9 cellular contexts compared by ENCODE assay signal in the genomic region with DNA sequence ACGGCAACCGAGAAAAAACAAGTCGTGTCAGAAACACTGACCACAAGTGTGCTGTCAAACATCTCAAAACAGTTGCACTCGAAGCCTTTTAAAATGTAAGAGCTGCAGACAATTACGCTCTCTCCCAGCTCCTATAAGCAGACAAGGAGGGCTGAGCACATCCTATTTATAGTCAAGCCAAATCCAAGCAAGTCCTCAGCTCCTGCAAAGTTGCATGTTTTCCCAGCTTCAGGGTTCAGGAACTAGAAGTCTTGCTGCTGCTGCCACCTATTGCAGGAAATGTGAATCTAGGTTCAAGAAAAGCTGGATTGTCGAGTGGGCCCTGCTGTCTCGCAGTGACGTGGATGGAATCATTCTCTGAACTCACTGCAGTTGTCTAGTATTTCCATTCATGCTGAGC. TPM values are rescaled to one million over a fixed set of nuclear protein-coding genes. Genes with fewer than 3 reads are reported as not detected.
DNase-seq lines count a peak whose midpoint lies in the region; ATAC-seq, FAIRE-seq and TF ChIP-seq lines count a peak whose summit lies in the region.
"Had no signal": no experiment of that assay in that cellular context is flagged by ENCODE, and none has a peak within 500 bp of the region (broad histone marks: within the 10 kb centered on the region; RNA-seq: fewer than 3 reads in every experiment).

No MANE protein-coding gene starts in this region.

- H3K4me3 ChIP-seq in K562 = no peak overlapping the region

- no peak overlapping the region for H2AFZ ChIP-seq in K562 (ENCODE audit: low read depth, low read length)

- H3K9me3 ChIP-seq in K562 (replicated peaks; ENCODE audit: control insufficient read depth, insufficient read depth, low read depth, low read length) = no peaks in the 10 kb centered on the region

- CTCF ChIA-PET in K562 (lab: Yijun Ruan, JAX; ENCODE audit: low intra/inter-chr PET ratio) = no interaction called here

- TF ChIP-seq EP300 in Ishikawa (IDR thresholded peaks at IDR 0.05; ENCODE audit: borderline replicate concordance) = no peak
- TF ChIP-seq EP300 in K562 (IDR thresholded peaks at IDR 0.05; ENCODE audit: low read length) = no peak

- no peak overlapping the region for H3K27ac ChIP-seq in K562 (ENCODE audit: extremely low read depth, low read depth, low read length)

- no peaks in the 10 kb centered on the region for H3K36me3 ChIP-seq in K562 (ENCODE audit: control insufficient read depth, insufficient read depth, low read length)

- TF ChIP-seq POLR2A in K562 (conservative IDR thresholded peaks at IDR 0.05) (no peak), GM12891 (IDR thresholded peaks at IDR 0.05; ENCODE audit: low read depth, low read length) (no peak)

- no peaks in the 10 kb centered on the region for H3K4me1 ChIP-seq in K562 (replicated peaks in 1 of 2; ENCODE audit: control insufficient read depth in 2 of 2, insufficient read depth in 2 of 2, low read length in 2 of 2)

- no peaks in the 10 kb centered on the region for H3K9me1 ChIP-seq in K562 (ENCODE audit: control insufficient read depth, insufficient read depth, low read length)

- no peaks in the 10 kb centered on the region for H3K79me2 ChIP-seq in K562 (ENCODE audit: control insufficient read depth, insufficient read depth, low read length)

- BruUV-seq in K562 (replicated peaks; lab: Mats Ljungman, UMichigan) = no TSS peak

- POLR2A ChIA-PET in K562 (lab: Yijun Ruan, JAX) = no interaction called here

- no peak overlapping the region for H3K4me2 ChIP-seq in K562 (ENCODE audit: insufficient read depth, low read length)

- FAIRE-seq in K562 (lab: Jason Lieb, UNC) (peak; percentile 32), GM12891 (lab: Jason Lieb, UNC) (no peak)
- FAIRE-seq: colon had no signal

- no peaks in the 10 kb centered on the region; a peak in 1 of 5 replicates for H3K27me3 ChIP-seq in K562 (ENCODE audit: control insufficient read depth in 2 of 2, insufficient read depth in 2 of 2, low read length in 2 of 2)

- intact Hi-C loops in K562 (cut with micrococcal nuclease) = no loop called here

- in situ Hi-C loops in K562 (cut with MboI) = no loop called here

- ATAC-seq in K562 (no peak), left lobe of liver (peak; percentile 39), GM19397 (IDR thresholded peaks at IDR 0.05; ENCODE audit: unreplicated experiment) (no peak), HG03097 (IDR thresholded peaks at IDR 0.05; ENCODE audit: low FRiP score, unreplicated experiment) (no peak)

- peak; percentile 64 for DNase-seq in AG20443 (ENCODE audit: low spot score)
- DNase-seq in K562 (ENCODE audit: extremely low read depth in 1 of 4, low spot score in 3 of 4) = no peak
- no peak for DNase-seq in left lobe of liver (ENCODE audit: low spot score)
- DNase-seq in NCI-H2081 treated with DMSO at 0.1 percent for 48 hours (lab: John Stamatoyannopoulos, UW) = no peak
- DNase-seq in GM12891 (ENCODE audit: insufficient read length, low spot score) = no peak

- TF ChIP-seq CTCF in K562 (IDR thresholded peaks at IDR 0.05 in 2 of 3, conservative IDR thresholded peaks at IDR 0.05 in 1 of 3; ENCODE audit: insufficient read depth in 2 of 3, low read depth in 1 of 3, low read length in 3 of 3) = peak in 2 of 3 experiments; percentile 19 to 30; a peak in 3 of 6 replicates

- WGBS in K562 (ENCODE audit: insufficient coverage, low coverage, missing lambda C conversion rate) = under 1% methylated on average over 8 of the region's 8 CpGs

- H3K9ac ChIP-seq in K562 (ENCODE audit: insufficient read depth in 1 of 2, low read depth in 2 of 2, low read length in 2 of 2) = no peak overlapping the region

- TF ChIP-seq RAD21 in Ishikawa (IDR thresholded peaks at IDR 0.05; ENCODE audit: low read depth) = peak; percentile 33; the same call in 1 of the 2 replicates
- TF ChIP-seq RAD21 in K562 (CRISPR knock-in tag; conservative IDR thresholded peaks at IDR 0.05 in 1 of 2, IDR thresholded peaks at IDR 0.05 in 1 of 2) = peak in 1 of 2 experiments; percentile 30; a peak in 1 of 4 replicates

- no peaks in the 10 kb centered on the region for H4K20me1 ChIP-seq in K562 (replicated peaks; ENCODE audit: control insufficient read depth, insufficient read depth, low read length)

TF ChIP-seq in Ishikawa, 13 proteins besides CTCF, POLR2A, EP300 and RAD21 (continues in another document):
- TF ChIP-seq TAF1 (IDR thresholded peaks at IDR 0.05; ENCODE audit: low read depth) = no peak
- TF ChIP-seq, protein P1, sequence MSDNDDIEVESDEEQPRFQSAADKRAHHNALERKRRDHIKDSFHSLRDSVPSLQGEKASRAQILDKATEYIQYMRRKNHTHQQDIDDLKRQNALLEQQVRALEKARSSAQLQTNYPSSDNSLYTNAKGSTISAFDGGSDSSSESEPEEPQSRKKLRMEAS (IDR thresholded peaks at IDR 0.05) = no peak
- TF ChIP-seq CEBPB (IDR thresholded peaks at IDR 0.05) = no peak
- TF ChIP-seq, protein P2, sequence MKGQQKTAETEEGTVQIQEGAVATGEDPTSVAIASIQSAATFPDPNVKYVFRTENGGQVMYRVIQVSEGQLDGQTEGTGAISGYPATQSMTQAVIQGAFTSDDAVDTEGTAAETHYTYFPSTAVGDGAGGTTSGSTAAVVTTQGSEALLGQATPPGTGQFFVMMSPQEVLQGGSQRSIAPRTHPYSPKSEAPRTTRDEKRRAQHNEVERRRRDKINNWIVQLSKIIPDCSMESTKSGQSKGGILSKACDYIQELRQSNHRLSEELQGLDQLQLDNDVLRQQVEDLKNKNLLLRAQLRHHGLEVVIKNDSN (IDR thresholded peaks at IDR 0.05) = no peak
- no peak for TF ChIP-seq EGR1 (IDR thresholded peaks at IDR 0.05)
- no peak for TF ChIP-seq CREB1 (IDR thresholded peaks at IDR 0.05; ENCODE audit: low read depth)
- no peak for TF ChIP-seq NFIC (IDR thresholded peaks at IDR 0.05)
- TF ChIP-seq ZBTB7A (IDR thresholded peaks at IDR 0.05; ENCODE audit: low read depth) = no peak
- TF ChIP-seq FOXM1 (IDR thresholded peaks at IDR 0.05; ENCODE audit: borderline replicate concordance, low read depth) = no peak

TF ChIP-seq in K562, 482 proteins besides CTCF, POLR2A, EP300 and RAD21:
- no peak for TF ChIP-seq SAFB (IDR thresholded peaks at IDR 0.05; ENCODE audit: borderline replicate concordance, low read depth, low read length)
- TF ChIP-seq, protein P3, sequence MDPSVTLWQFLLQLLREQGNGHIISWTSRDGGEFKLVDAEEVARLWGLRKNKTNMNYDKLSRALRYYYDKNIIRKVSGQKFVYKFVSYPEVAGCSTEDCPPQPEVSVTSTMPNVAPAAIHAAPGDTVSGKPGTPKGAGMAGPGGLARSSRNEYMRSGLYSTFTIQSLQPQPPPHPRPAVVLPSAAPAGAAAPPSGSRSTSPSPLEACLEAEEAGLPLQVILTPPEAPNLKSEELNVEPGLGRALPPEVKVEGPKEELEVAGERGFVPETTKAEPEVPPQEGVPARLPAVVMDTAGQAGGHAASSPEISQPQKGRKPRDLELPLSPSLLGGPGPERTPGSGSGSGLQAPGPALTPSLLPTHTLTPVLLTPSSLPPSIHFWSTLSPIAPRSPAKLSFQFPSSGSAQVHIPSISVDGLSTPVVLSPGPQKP (CRISPR knock-in tag; IDR thresholded peaks at IDR 0.05) = no peak

TF ChIP-seq in GM12891, 5 proteins besides CTCF, POLR2A, EP300 and RAD21:
- no peak for TF ChIP-seq PAX5 (IDR thresholded peaks at IDR 0.05; ENCODE audit: insufficient read depth, low read length, severe bottlenecking)
- no peak for TF ChIP-seq TAF1 (IDR thresholded peaks at IDR 0.05; ENCODE audit: low read depth, low read length)

RNA-seq across cellular contexts. Expression of a gene that starts 15.5 kb away (rescaled TPM):
- not detected in 2 replicates for total RNA-seq in K562 (2011; cell fraction: chromatin; rRNA removed; ENCODE audit: low replicate concordance)
- not detected in 2 replicates for total RNA-seq in K562 (2011; cell fraction: nucleolus; rRNA removed)
- not detected in 2 replicates for total RNA-seq in K562 (2011; cell fraction: nucleoplasm; rRNA removed)
- total RNA-seq in K562 (2014; rRNA removed) (not detected in 2 replicates), K562 (2014; rRNA removed; fragmentation: Illumina TruSeq; extraction: Trizol) (not detected in 2 replicates), K562 (2015; rRNA removed; fragmentation: Illumina TruSeq; extraction: Trizol) (not detected in 2 replicates), K562 (2021) (not detected in 2 replicates), left lobe of liver (0.45 TPM)
- polyA plus RNA-seq in K562 (2011; rRNA removed) (0.06 TPM in 1 of 2 replicates, not detected in the other), K562 (2014; fragmentation: Illumina TruSeq; extraction: Trizol) (not detected in 2 replicates), K562 (2014; fragmentation: Nextera tagmentation; extraction: Ambion mirVana) (not detected), K562 (2014; rRNA removed) (not detected in 2 replicates)
- not detected in 2 replicates for polyA plus RNA-seq in K562 (2011; cell fraction: cytosol; rRNA removed)
- not detected in 2 replicates for polyA plus RNA-seq in K562 (2011; cell fraction: nucleus; rRNA removed)
- polyA plus RNA-seq in K562 (2012) = 0.05 TPM in 1 of 2 replicates, not detected in the other
- not detected in 2 replicates for polyA minus RNA-seq in K562 (2011; rRNA and poly(A)+ RNA removed)
- not detected in 2 replicates for polyA minus RNA-seq in K562 (2011; cell fraction: cytosol; rRNA and poly(A)+ RNA removed)
- polyA minus RNA-seq in K562 (2011; cell fraction: nucleus; rRNA and poly(A)+ RNA removed) = not detected in 2 replicates
- 0.19 TPM for polyA plus RNA-seq in GM12891 (2012; ENCODE audit: low read depth, missing spikeins)
